18 cellular contexts compared by ENCODE assay signal in genomic region chr2:188426121-188426520, GRCh38.
A peak's percentile ranks its signal among the peaks of the same experiment; 100 is the strongest.
DNase-seq lines count a peak whose midpoint lies in the region; ATAC-seq and TF ChIP-seq lines count a peak whose summit lies in the region.
"Had no signal": no experiment of that assay in that cellular context is flagged by ENCODE, and none has a peak within 500 bp of the region (broad histone marks: within the 10 kb centered on the region; RNA-seq: fewer than 3 reads in every experiment).

No MANE protein-coding gene starts in this region.

- H3K9ac ChIP-seq in HUES48 (ENCODE audit: low read depth, low read length): no peak overlapping the region
- no peak overlapping the region for H3K9ac ChIP-seq in endodermal cell (ENCODE audit: extremely low read depth, low read length, poor library complexity, severe bottlenecking)
- H3K9ac ChIP-seq: BLaER1 treated with 17β-estradiol and CSF1 and Interleukin-3, amounts not matched to agents 10 nM and 100 nM had no signal

- TF ChIP-seq CTCF in GM23338 (conservative IDR thresholded peaks at IDR 0.05; ENCODE audit: low read depth in 2 of 2) (no peak), endodermal cell (conservative IDR thresholded peaks at IDR 0.05) (no peak), progenitor cell of endocrine pancreas (IDR thresholded peaks at IDR 0.05; ENCODE audit: unreplicated experiment) (no peak)

- ATAC-seq in GM23338 (peak; percentile 28; the same call in 2 of the 3 replicates), HG02970 (IDR thresholded peaks at IDR 0.05; ENCODE audit: low FRiP score, unreplicated experiment) (no peak)
- ATAC-seq: CD8-positive, alpha-beta T cell had no signal

- DNase-seq in GM23338 (ENCODE audit: low spot score) (no peak), endodermal cell (no peak), NCI-H2029 (lab: John Stamatoyannopoulos, UW) (no peak), progenitor cell of endocrine pancreas (ENCODE audit: low spot score, unreplicated experiment) (no peak)
- no peak for DNase-seq in stimulated activated naive CD4-positive, alpha-beta T cell treated with Interleukin-2 at 50 U/mL for 16 hours (lab: John Stamatoyannopoulos, UW)
- DNase-seq: 8988T; AML-193; Caco-2; Calu3; CD4-positive, alpha-beta T cell; CD8-positive, alpha-beta T cell; DMS79 treated with DMSO at 0.1 percent for 48 hours; GF-D8 had no signal

- H3K27me3 ChIP-seq in GM23338 (ENCODE audit: insufficient read depth) (no peaks in the 10 kb centered on the region), HUES48 (ENCODE audit: control insufficient read depth, insufficient read depth, low read length) (no peaks in the 10 kb centered on the region), endodermal cell (ENCODE audit: control insufficient read depth, insufficient read depth, low read length, poor library complexity, severe bottlenecking) (no peaks in the 10 kb centered on the region)
- H3K27me3 ChIP-seq: BLaER1 treated with 17β-estradiol and CSF1 and Interleukin-3, amounts not matched to agents 10 nM and 100 nM had no signal

- peak overlapping the region; percentile 58 for H3K4me2 ChIP-seq in GM23338
- H3K4me2 ChIP-seq: BLaER1 treated with 17β-estradiol and CSF1 and Interleukin-3, amounts not matched to agents 10 nM and 100 nM had no signal

- peaks cover 1% of the 10 kb centered on the region; the same call in 2 of the 3 replicates for H3K9me3 Mint-ChIP-seq in GM23338
- peaks cover 12% of the 10 kb centered on the region for H3K9me3 Mint-ChIP-seq in endodermal cell
- H3K9me3 Mint-ChIP-seq in progenitor cell of endocrine pancreas (ENCODE audit: low read depth): no peaks in the 10 kb centered on the region
- H3K9me3 Mint-ChIP-seq: CD8-positive, alpha-beta T cell had no signal

- no peaks in the 10 kb centered on the region for H3K9me2 ChIP-seq in GM23338 (ENCODE audit: insufficient read depth)

- H3K36me3 Mint-ChIP-seq in GM23338 (ENCODE audit: low read depth) (peaks cover 20% of the 10 kb centered on the region), endodermal cell (ENCODE audit: low read depth) (peaks cover 2% of the 10 kb centered on the region), progenitor cell of endocrine pancreas (ENCODE audit: insufficient read depth) (no peaks in the 10 kb centered on the region)
- H3K36me3 Mint-ChIP-seq: CD8-positive, alpha-beta T cell had no signal

- H3K9me3 ChIP-seq in HUES48 (ENCODE audit: control insufficient read depth, insufficient read depth, low read length) (no peaks in the 10 kb centered on the region), endodermal cell (ENCODE audit: control insufficient read depth, low read length) (peaks cover 17% of the 10 kb centered on the region)
- H3K9me3 ChIP-seq: BLaER1 treated with 17β-estradiol and CSF1 and Interleukin-3, amounts not matched to agents 10 nM and 100 nM; Caco-2 had no signal

- no peak overlapping the region for H2AFZ ChIP-seq in GM23338

- H3K4me1 ChIP-seq in GM23338 (ENCODE audit: insufficient read depth) (peaks cover 31% of the 10 kb centered on the region), HUES48 (ENCODE audit: control insufficient read depth, insufficient read depth, low read length) (peaks cover 47% of the 10 kb centered on the region), endodermal cell (ENCODE audit: control insufficient read depth, insufficient read depth, low read length) (no peaks in the 10 kb centered on the region)
- H3K4me1 ChIP-seq: BLaER1 treated with 17β-estradiol and CSF1 and Interleukin-3, amounts not matched to agents 10 nM and 100 nM had no signal

- WGBS in endodermal cell (ENCODE audit: insufficient coverage in 1 of 2, insufficient read length in 1 of 2), 2 experiments: 2 to 63% methylated on average over 1 to 2 of the region's 2 CpGs

- H3K4me3 ChIP-seq in GM23338: no peak overlapping the region
- H3K4me3 ChIP-seq in HUES48 (ENCODE audit: low read depth, low read length): peak overlapping the region; percentile 24; the same call in 1 of the 2 replicates
- peak overlapping the region; percentile 6 for H3K4me3 ChIP-seq in endodermal cell (ENCODE audit: low read length)
- H3K4me3 ChIP-seq: BLaER1 treated with 17β-estradiol and CSF1 and Interleukin-3, amounts not matched to agents 10 nM and 100 nM had no signal

- H3F3A ChIP-seq in GM23338 (replicated peaks; ENCODE audit: low read depth): no peaks in the 10 kb centered on the region

- 0 out of 2 replicates have a peak, but pooled peaks cover 7% of the 10 kb centered on the region for H4K20me1 ChIP-seq in GM23338 (replicated peaks; ENCODE audit: insufficient read depth)
- H4K20me1 ChIP-seq: BLaER1 treated with 17β-estradiol and CSF1 and Interleukin-3, amounts not matched to agents 10 nM and 100 nM had no signal

- peaks cover 100% of the 10 kb centered on the region for H3K79me2 ChIP-seq in GM23338 (replicated peaks; ENCODE audit: insufficient read depth)

- peaks cover 49% of the 10 kb centered on the region for H3K4me1 Mint-ChIP-seq in GM23338
- peaks cover 35% of the 10 kb centered on the region for H3K4me1 Mint-ChIP-seq in endodermal cell
- peaks cover 7% of the 10 kb centered on the region for H3K4me1 Mint-ChIP-seq in progenitor cell of endocrine pancreas (ENCODE audit: low read depth)
- H3K4me1 Mint-ChIP-seq: B cell had no signal

- H3K36me3 ChIP-seq in GM23338 (ENCODE audit: insufficient read depth): no peaks in the 10 kb centered on the region
- H3K36me3 ChIP-seq in HUES48 (ENCODE audit: control insufficient read depth, insufficient read depth, low read length): no peaks in the 10 kb centered on the region
- no peaks in the 10 kb centered on the region for H3K36me3 ChIP-seq in endodermal cell (ENCODE audit: control insufficient read depth, insufficient read depth, low read length)
- H3K36me3 ChIP-seq: BLaER1 treated with 17β-estradiol and CSF1 and Interleukin-3, amounts not matched to agents 10 nM and 100 nM had no signal

- H3K27me3 Mint-ChIP-seq in GM23338 (ENCODE audit: insufficient read depth, low read depth, poor library complexity) (peaks cover 3% of the 10 kb centered on the region), endodermal cell (ENCODE audit: insufficient read depth) (peaks cover 5% of the 10 kb centered on the region), progenitor cell of endocrine pancreas (no peaks in the 10 kb centered on the region)
- H3K27me3 Mint-ChIP-seq: B cell; CD4-positive, alpha-beta T cell had no signal

- H3K4me3 Mint-ChIP-seq in GM23338: no peak overlapping the region
- H3K4me3 Mint-ChIP-seq in endodermal cell: no peak overlapping the region
- no peak overlapping the region for H3K4me3 Mint-ChIP-seq in progenitor cell of endocrine pancreas (ENCODE audit: low read depth)
- H3K4me3 Mint-ChIP-seq: B cell; CD4-positive, alpha-beta T cell; CD8-positive, alpha-beta T cell had no signal

- H3K27ac Mint-ChIP-seq in GM23338: no peak overlapping the region
- no peak overlapping the region for H3K27ac Mint-ChIP-seq in endodermal cell
- H3K27ac Mint-ChIP-seq in progenitor cell of endocrine pancreas: no peak overlapping the region
- H3K27ac Mint-ChIP-seq: B cell; CD4-positive, alpha-beta T cell; CD8-positive, alpha-beta T cell had no signal

- H3K27ac ChIP-seq in GM23338 (ENCODE audit: low read depth): no peak overlapping the region
- H3K27ac ChIP-seq in HUES48 (ENCODE audit: low read depth, low read length): peak overlapping the region; percentile 42
- no peak overlapping the region for H3K27ac ChIP-seq in endodermal cell (ENCODE audit: low read depth, low read length)
- H3K27ac ChIP-seq: BLaER1 treated with 17β-estradiol and CSF1 and Interleukin-3, amounts not matched to agents 10 nM and 100 nM; C4-2B had no signal
